Comparison of ENCODE assay signal across 25 cellular contexts in the genomic region with DNA sequence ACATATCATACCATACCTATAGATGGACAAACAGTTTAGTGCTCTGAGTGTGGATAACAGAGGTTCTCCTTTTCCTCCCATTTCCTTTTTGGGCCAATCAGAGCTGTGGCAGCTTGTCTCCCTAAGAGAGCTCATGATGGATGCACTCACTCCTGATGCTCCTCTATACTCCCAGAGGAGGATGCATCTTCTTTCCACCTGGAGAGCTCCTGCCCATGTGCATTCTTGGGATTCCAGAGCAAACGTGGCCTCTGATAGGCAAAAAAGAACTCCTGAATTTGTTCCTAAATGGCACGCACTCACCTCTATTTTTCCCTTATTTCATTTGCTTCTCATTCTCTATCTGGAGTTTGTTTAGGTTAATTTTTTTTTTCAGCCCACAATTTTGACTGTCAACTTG. TPM values are rescaled to one million over a fixed set of nuclear protein-coding genes. Genes with fewer than 3 reads are reported as not detected.
"Had no signal": no experiment of that assay in that cellular context is flagged by ENCODE, and none has a peak within 500 bp of the region (broad histone marks: within the 10 kb centered on the region; RNA-seq: fewer than 3 reads in every experiment).

No MANE protein-coding gene starts in this region.

- FAIRE-seq: RCC 7860 had no signal

- H3K36me3 ChIP-seq: MG63, SJSA1 had no signal

- H3K27me3 ChIP-seq: MG63 had no signal

- H3K9me3 ChIP-seq: MG63, SJSA1 had no signal

- DNase-seq: IMR-90, Karpas-422, KG1, MG63, NCI-H1092, NCI-H1105 treated with DMSO at 0.1 percent for 48 hours, NCI-H1417 treated with DMSO at 0.1 percent for 48 hours, NCI-H146, NCI-H1694 treated with DMSO at 0.1 percent for 48 hours, NCI-H1930, NCI-H2081, NCI-H2107, NCI-H2227 treated with DMSO at 0.1 percent for 48 hours, NCI-H446, NCI-H510A, NCI-H524 treated with DMSO at 0.1 percent for 48 hours, NCI-H69, NCI-H774, Right ventricle myocardium superior, RPMI8226, SIG-M5 had no signal

- H3K27ac ChIP-seq: SJSA1, SK-N-MC had no signal

- H3K4me1 ChIP-seq: SJSA1 had no signal

- H3K4me3 ChIP-seq: MG63, SJSA1, SK-N-MC had no signal

RNA-seq across cellular contexts. Expression of a gene that starts 2.9 kb away (rescaled TPM):
- total RNA-seq: HT-29, IMR-90, Right ventricle myocardium superior, SJSA1 had no signal
- polyA plus RNA-seq: IMR-90 had no signal

RNA-seq across cellular contexts. Expression of a gene that starts 37.3 kb away (rescaled TPM):
- total RNA-seq: HT-29, IMR-90, Right ventricle myocardium superior, SJSA1 had no signal
